ENCODE assay signal across 8 cellular contexts in the genomic region with DNA sequence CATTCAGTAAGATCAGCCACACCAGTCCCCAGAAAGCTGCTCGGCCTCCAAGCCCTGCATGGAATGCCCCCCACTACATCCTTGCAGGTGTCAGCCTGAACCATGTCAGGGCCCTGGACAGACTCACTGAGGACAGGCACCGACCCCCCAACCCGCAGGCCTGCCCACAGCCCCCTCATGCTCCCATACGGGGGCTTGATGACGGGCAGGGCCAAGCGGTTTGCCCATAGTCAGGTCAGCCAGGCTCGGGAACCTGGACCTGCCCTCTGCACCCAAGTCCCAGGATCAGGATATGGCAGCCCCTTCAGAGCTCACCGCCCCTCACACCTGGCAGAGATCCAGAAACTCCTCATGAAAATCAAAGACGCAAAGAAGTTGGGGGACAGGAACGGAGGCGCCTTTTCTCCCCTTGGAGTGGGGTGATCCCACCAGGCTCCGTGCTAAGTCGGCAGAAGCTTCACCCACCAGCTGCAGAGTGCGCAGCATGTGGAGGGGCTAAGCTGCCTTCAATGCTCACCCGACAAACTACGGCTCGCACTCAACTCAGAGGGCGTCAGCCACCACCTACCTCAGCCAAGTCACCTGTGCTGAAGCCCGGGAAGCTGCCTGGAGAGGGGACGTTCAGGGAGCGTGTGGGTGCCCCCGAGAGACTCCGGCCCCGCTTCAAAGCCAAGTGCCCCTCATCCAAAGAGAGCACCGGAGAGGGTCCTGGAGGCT. TPM values are rescaled to one million over a fixed set of nuclear protein-coding genes. Genes with fewer than 3 reads are reported as not detected.
DNase-seq lines count a peak whose midpoint lies in the region; ATAC-seq, FAIRE-seq and TF ChIP-seq lines count a peak whose summit lies in the region.

No MANE protein-coding gene starts in this region.

- no peaks in the 10 kb centered on the region for H3K9me1 ChIP-seq in keratinocyte (ENCODE audit: control insufficient read depth, extremely low read depth, insufficient read depth, low read length)

- ATAC-seq in stimulated activated naive CD8-positive, alpha-beta T cell treated with anti-CD3 and anti-CD28 coated beads, Interleukin-15, Interleukin-2, amounts not matched to agents 100 U/mL and 50 U/mL, for 24 hours = no peak
- ATAC-seq in activated naive CD8-positive, alpha-beta T cell treated with anti-CD3 and anti-CD28 coated beads, Interleukin-2, amount 10 ng/mL, durations not matched to agents 7 days and 5 days (ENCODE audit: low read depth) = no peak
- ATAC-seq in HG03442 (IDR thresholded peaks at IDR 0.05; ENCODE audit: unreplicated experiment) (no peak), HG03520 (IDR thresholded peaks at IDR 0.05; ENCODE audit: unreplicated experiment) (no peak)

- peak overlapping the region; percentile 79 for H3K4me2 ChIP-seq in keratinocyte (ENCODE audit: control insufficient read depth, extremely low read depth, insufficient read depth, low read depth, low read length)

- peak overlapping the region; percentile 88 for H3K27ac Mint-ChIP-seq in stimulated activated naive CD8-positive, alpha-beta T cell treated with anti-CD3 and anti-CD28 coated beads, Interleukin-15, Interleukin-2, amounts not matched to agents 100 ng/mL and 50 ng/mL, for 24 hours
- H3K27ac Mint-ChIP-seq in activated naive CD8-positive, alpha-beta T cell treated with anti-CD3 and anti-CD28 coated beads, Interleukin-2, amount 10 ng/mL, durations not matched to agents 7 days and 5 days = peak overlapping the region; percentile 58

- no peak overlapping the region for H3K27ac ChIP-seq in keratinocyte (ENCODE audit: control insufficient read depth, insufficient read depth, low read length)

- peaks cover 4% of the 10 kb centered on the region for H3K36me3 Mint-ChIP-seq in stimulated activated naive CD8-positive, alpha-beta T cell treated with anti-CD3 and anti-CD28 coated beads, Interleukin-15, Interleukin-2, amounts not matched to agents 100 ng/mL and 50 ng/mL, for 24 hours (ENCODE audit: low read depth)
- H3K36me3 Mint-ChIP-seq in activated naive CD8-positive, alpha-beta T cell treated with anti-CD3 and anti-CD28 coated beads, Interleukin-2, amount 10 ng/mL, durations not matched to agents 7 days and 5 days = peaks cover 3% of the 10 kb centered on the region

- H3K36me3 ChIP-seq in keratinocyte (ENCODE audit: control insufficient read depth in 2 of 2, extremely low read depth in 1 of 2, insufficient read depth in 2 of 2, low read length in 2 of 2) = no peaks in the 10 kb centered on the region

- H3K9me3 ChIP-seq in keratinocyte (ENCODE audit: control insufficient read depth, low read depth, low read length) = no peaks in the 10 kb centered on the region

- no peak overlapping the region for H3K4me3 ChIP-seq in keratinocyte (ENCODE audit: control insufficient read depth in 2 of 3, extremely low read depth in 1 of 3, insufficient read depth in 2 of 3, low read depth in 1 of 3, low read length in 3 of 3)

- no peak for DNase-seq in stimulated activated naive CD8-positive, alpha-beta T cell treated with anti-CD3 and anti-CD28 coated beads, Interleukin-15, Interleukin-2, amounts not matched to agents 100 U/mL and 50 U/mL, for 24 hours
- DNase-seq in activated naive CD8-positive, alpha-beta T cell treated with anti-CD3 and anti-CD28 coated beads, Interleukin-2, amount 10 ng/mL, durations not matched to agents 7 days and 5 days = no peak
- DNase-seq in keratinocyte (ENCODE audit: low read depth, low spot score) = no peak
- DNase-seq in NOMO-1 treated with DMSO at 0.1 percent for 48 hours (lab: John Stamatoyannopoulos, UW; ENCODE audit: unreplicated experiment) = no peak
- DNase-seq in COLO829 (ENCODE audit: low spot score) = no peak

- peaks cover 21% of the 10 kb centered on the region for H3K4me1 Mint-ChIP-seq in stimulated activated naive CD8-positive, alpha-beta T cell treated with anti-CD3 and anti-CD28 coated beads, Interleukin-15, Interleukin-2, amounts not matched to agents 100 ng/mL and 50 ng/mL, for 24 hours (ENCODE audit: low read depth)
- H3K4me1 Mint-ChIP-seq in activated naive CD8-positive, alpha-beta T cell treated with anti-CD3 and anti-CD28 coated beads, Interleukin-2, amount 10 ng/mL, durations not matched to agents 7 days and 5 days = peaks cover 13% of the 10 kb centered on the region

- TF ChIP-seq CTCF in keratinocyte (optimal IDR thresholded peaks at IDR 0.05 in 1 of 3, IDR thresholded peaks at IDR 0.05 in 1 of 3, conservative IDR thresholded peaks at IDR 0.05 in 1 of 3; ENCODE audit: extremely low read depth in 1 of 3, insufficient read depth in 2 of 3, low read length in 3 of 3) = no peak

- H4K20me1 ChIP-seq in keratinocyte (ENCODE audit: control insufficient read depth, extremely low read depth, insufficient read depth, low read length) = no peaks in the 10 kb centered on the region

- no peak for FAIRE-seq in keratinocyte (lab: Jason Lieb, UNC)

- no peak overlapping the region for H2AFZ ChIP-seq in keratinocyte (ENCODE audit: control insufficient read depth, low read length)

- no peaks in the 10 kb centered on the region for H3K9me3 Mint-ChIP-seq in stimulated activated naive CD8-positive, alpha-beta T cell treated with anti-CD3 and anti-CD28 coated beads, Interleukin-15, Interleukin-2, amounts not matched to agents 100 ng/mL and 50 ng/mL, for 24 hours
- H3K9me3 Mint-ChIP-seq in activated naive CD8-positive, alpha-beta T cell treated with anti-CD3 and anti-CD28 coated beads, Interleukin-2, amount 10 ng/mL, durations not matched to agents 7 days and 5 days = no peaks in the 10 kb centered on the region

- peaks cover 7% of the 10 kb centered on the region for H3K4me1 ChIP-seq in keratinocyte (ENCODE audit: control insufficient read depth, extremely low read depth, insufficient read depth, low read length)

- H3K79me2 ChIP-seq in keratinocyte (ENCODE audit: control insufficient read depth, insufficient read depth, low read length) = no peaks in the 10 kb centered on the region

- H3K27me3 Mint-ChIP-seq in stimulated activated naive CD8-positive, alpha-beta T cell treated with anti-CD3 and anti-CD28 coated beads, Interleukin-15, Interleukin-2, amounts not matched to agents 100 ng/mL and 50 ng/mL, for 24 hours = no peaks in the 10 kb centered on the region
- no peaks in the 10 kb centered on the region for H3K27me3 Mint-ChIP-seq in activated naive CD8-positive, alpha-beta T cell treated with anti-CD3 and anti-CD28 coated beads, Interleukin-2, amount 10 ng/mL, durations not matched to agents 7 days and 5 days

- H3K9ac ChIP-seq in keratinocyte (ENCODE audit: control insufficient read depth, extremely low read depth, insufficient read depth, low read length) = peak overlapping the region; percentile 85

- peak overlapping the region; percentile 89 for H3K4me3 Mint-ChIP-seq in stimulated activated naive CD8-positive, alpha-beta T cell treated with anti-CD3 and anti-CD28 coated beads, Interleukin-15, Interleukin-2, amounts not matched to agents 100 ng/mL and 50 ng/mL, for 24 hours
- peak overlapping the region; percentile 65 for H3K4me3 Mint-ChIP-seq in activated naive CD8-positive, alpha-beta T cell treated with anti-CD3 and anti-CD28 coated beads, Interleukin-2, amount 10 ng/mL, durations not matched to agents 7 days and 5 days

- POLR2A ChIA-PET in activated naive CD8-positive, alpha-beta T cell treated with anti-CD3 and anti-CD28 coated beads, Interleukin-2, amount 10 ng/mL, durations not matched to agents 7 days and 5 days (lab: Charles Lee) = interaction anchor here (1.8 kb wide), 1 partner anchor 43 kb away, joined by 9 read pairs; a partner anchor contains a TSS

- H3K27me3 ChIP-seq in keratinocyte (ENCODE audit: control insufficient read depth, extremely low read depth, insufficient read depth, low read length) = no peaks in the 10 kb centered on the region

- dilution Hi-C loops in keratinocyte (cut with MboI; ENCODE audit: extremely low pct_ligation_motif_present, low sequenced_read_pairs) = no loop called here

RNA-seq across cellular contexts. Expression of a gene that starts 26.5 kb away (rescaled TPM):
- 10 to 100 TPM; 43.2 to 46.5 TPM for total RNA-seq in activated naive CD8-positive, alpha-beta T cell treated with anti-CD3 and anti-CD28 coated beads, Interleukin-2, amount 10 ng/mL, durations not matched to agents 7 days and 5 days
- 30.9 to 68.7 TPM (median 30.9 TPM) in 3 replicates for polyA plus RNA-seq in keratinocyte
- 36.8 TPM for polyA plus RNA-seq in keratinocyte (2011; ENCODE audit: low read depth)
- 24.4 and 54.9 TPM in 2 replicates for polyA plus RNA-seq in keratinocyte (2011; cell fraction: cytosol; rRNA removed)
- polyA plus RNA-seq in keratinocyte (2011; cell fraction: nucleus; rRNA removed) = 76.6 and 95.0 TPM in 2 replicates
- 19.5 and 33.9 TPM in 2 replicates for polyA plus RNA-seq in keratinocyte (2012; ENCODE audit: low replicate concordance)
- 12.4 to 24.9 TPM (median 16.7 TPM) in 3 replicates for polyA minus RNA-seq in keratinocyte
- polyA minus RNA-seq in keratinocyte (2011; cell fraction: cytosol; rRNA and poly(A)+ RNA removed) = 38.9 TPM
- 17.1 and 25.8 TPM in 2 replicates for polyA minus RNA-seq in keratinocyte (2011; cell fraction: nucleus; rRNA and poly(A)+ RNA removed)

RNA-seq across cellular contexts. Expression of a gene that starts 26.6 kb away (rescaled TPM):
- total RNA-seq in activated naive CD8-positive, alpha-beta T cell treated with anti-CD3 and anti-CD28 coated beads, Interleukin-2, amount 10 ng/mL, durations not matched to agents 7 days and 5 days = 10 to 100 TPM; 43.8 to 44.2 TPM
- polyA plus RNA-seq in keratinocyte = 33.0 to 49.0 TPM (median 40.8 TPM) in 3 replicates
- 15.8 TPM for polyA plus RNA-seq in keratinocyte (2011; ENCODE audit: low read depth)
- 22.6 and 56.4 TPM in 2 replicates for polyA plus RNA-seq in keratinocyte (2011; cell fraction: cytosol; rRNA removed)
- polyA plus RNA-seq in keratinocyte (2011; cell fraction: nucleus; rRNA removed) = 22.1 and 23.5 TPM in 2 replicates
- 30.6 and 71.3 TPM in 2 replicates for polyA plus RNA-seq in keratinocyte (2012; ENCODE audit: low replicate concordance)
- 10.2 to 33.4 TPM (median 17.3 TPM) in 3 replicates for polyA minus RNA-seq in keratinocyte
- 87.1 TPM for polyA minus RNA-seq in keratinocyte (2011; cell fraction: cytosol; rRNA and poly(A)+ RNA removed)
- polyA minus RNA-seq in keratinocyte (2011; cell fraction: nucleus; rRNA and poly(A)+ RNA removed) = 11.6 and 12.7 TPM in 2 replicates

RNA-seq across cellular contexts. Expression of a gene that starts 36.3 kb away (rescaled TPM):
- 10 to 100 TPM; 60.4 to 68.7 TPM for total RNA-seq in activated naive CD8-positive, alpha-beta T cell treated with anti-CD3 and anti-CD28 coated beads, Interleukin-2, amount 10 ng/mL, durations not matched to agents 7 days and 5 days
- polyA plus RNA-seq in keratinocyte = 1.9 to 4.2 TPM (median 2.3 TPM) in 3 replicates
- polyA plus RNA-seq in keratinocyte (2011; ENCODE audit: low read depth) = 2.9 TPM
- 1.3 and 1.8 TPM in 2 replicates for polyA plus RNA-seq in keratinocyte (2011; cell fraction: cytosol; rRNA removed)
- 4.7 and 8.5 TPM in 2 replicates for polyA plus RNA-seq in keratinocyte (2011; cell fraction: nucleus; rRNA removed)
- polyA plus RNA-seq in keratinocyte (2012; ENCODE audit: low replicate concordance) = 1.7 and 2.4 TPM in 2 replicates
- 1.3 to 3.0 TPM (median 2.2 TPM) in 3 replicates for polyA minus RNA-seq in keratinocyte
- polyA minus RNA-seq in keratinocyte (2011; cell fraction: cytosol; rRNA and poly(A)+ RNA removed) = 6.3 TPM
- polyA minus RNA-seq in keratinocyte (2011; cell fraction: nucleus; rRNA and poly(A)+ RNA removed) = 3.6 and 7.0 TPM in 2 replicates

RNA-seq across cellular contexts. Expression of a gene that starts 42.3 kb away (rescaled TPM):
- total RNA-seq in activated naive CD8-positive, alpha-beta T cell treated with anti-CD3 and anti-CD28 coated beads, Interleukin-2, amount 10 ng/mL, durations not matched to agents 7 days and 5 days = 10 to 100 TPM; 14.0 to 15.0 TPM
- polyA plus RNA-seq in keratinocyte = 19.7 to 26.6 TPM (median 20.6 TPM) in 3 replicates
- 4.6 TPM for polyA plus RNA-seq in keratinocyte (2011; ENCODE audit: low read depth)
- polyA plus RNA-seq in keratinocyte (2011; cell fraction: cytosol; rRNA removed) = 17.4 and 22.1 TPM in 2 replicates
- 16.9 and 17.6 TPM in 2 replicates for polyA plus RNA-seq in keratinocyte (2011; cell fraction: nucleus; rRNA removed)
- polyA plus RNA-seq in keratinocyte (2012; ENCODE audit: low replicate concordance) = 17.7 and 18.2 TPM in 2 replicates
- 5.0 to 8.1 TPM (median 5.5 TPM) in 3 replicates for polyA minus RNA-seq in keratinocyte
- polyA minus RNA-seq in keratinocyte (2011; cell fraction: cytosol; rRNA and poly(A)+ RNA removed) = 12.1 TPM
- polyA minus RNA-seq in keratinocyte (2011; cell fraction: nucleus; rRNA and poly(A)+ RNA removed) = 2.9 and 5.3 TPM in 2 replicates

RNA-seq across cellular contexts. Expression of a gene that starts 44.8 kb away (rescaled TPM):
- total RNA-seq in activated naive CD8-positive, alpha-beta T cell treated with anti-CD3 and anti-CD28 coated beads, Interleukin-2, amount 10 ng/mL, durations not matched to agents 7 days and 5 days = 10 to 100 TPM; 27.4 to 31.2 TPM
- polyA plus RNA-seq in keratinocyte = 0.09 to 0.10 TPM in 2 of 3 replicates, not detected in the other
- polyA plus RNA-seq in keratinocyte (2011; ENCODE audit: low read depth) = not detected
- 0.04 TPM in 1 of 2 replicates, not detected in the other for polyA plus RNA-seq in keratinocyte (2011; cell fraction: cytosol; rRNA removed)
- 0.06 and 0.36 TPM in 2 replicates for polyA plus RNA-seq in keratinocyte (2011; cell fraction: nucleus; rRNA removed)
- polyA plus RNA-seq in keratinocyte (2012; ENCODE audit: low replicate concordance) = 0.16 and 0.18 TPM in 2 replicates
- not detected in 3 replicates for polyA minus RNA-seq in keratinocyte
- polyA minus RNA-seq in keratinocyte (2011; cell fraction: cytosol; rRNA and poly(A)+ RNA removed) = not detected
- polyA minus RNA-seq in keratinocyte (2011; cell fraction: nucleus; rRNA and poly(A)+ RNA removed) = not detected in 2 replicates
